ENCODE assay signal across 22 cellular contexts in the genomic region with DNA sequence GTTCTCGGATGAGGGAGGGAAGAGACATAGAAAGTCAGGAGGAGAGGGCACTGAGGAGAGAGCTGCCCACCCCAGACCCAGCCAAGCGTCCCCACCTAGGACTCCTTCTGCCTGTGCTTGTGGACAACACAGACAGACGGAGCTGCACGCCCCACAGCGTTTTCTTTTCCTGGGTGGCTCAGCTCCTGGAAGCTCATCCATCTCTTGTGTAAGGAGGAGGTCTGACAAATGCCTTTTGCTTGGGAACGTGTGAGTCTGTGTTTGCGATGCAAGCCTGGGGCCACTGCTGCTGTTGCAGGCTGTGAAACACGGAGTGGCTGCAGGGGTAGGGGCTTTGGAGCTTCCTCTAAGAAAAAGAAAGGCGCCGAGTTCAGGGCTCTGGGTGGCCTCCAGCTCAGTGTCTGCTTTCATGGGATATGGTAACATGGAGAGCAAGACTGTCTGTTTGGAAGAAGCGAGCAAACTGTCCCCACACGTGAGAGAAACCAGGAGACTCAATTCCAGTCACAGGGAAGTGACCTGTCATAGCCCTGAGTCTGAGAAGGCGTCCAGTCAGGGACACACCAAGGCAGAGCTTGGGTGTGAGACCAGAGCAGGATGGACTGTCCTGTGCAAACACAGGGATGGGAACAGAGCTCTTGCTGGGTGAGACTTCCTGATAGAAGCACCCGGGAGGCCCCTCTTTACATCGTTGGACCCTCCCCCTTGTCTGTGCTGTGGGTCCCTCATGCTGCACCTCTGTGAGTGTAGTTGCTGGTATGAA. TPM values are rescaled to one million over a fixed set of nuclear protein-coding genes. Genes with fewer than 3 reads are reported as not detected.
DNase-seq lines count a peak whose midpoint lies in the region; ATAC-seq and TF ChIP-seq lines count a peak whose summit lies in the region.
"Had no signal": no experiment of that assay in that cellular context is flagged by ENCODE, and none has a peak within 500 bp of the region (broad histone marks: within the 10 kb centered on the region; RNA-seq: fewer than 3 reads in every experiment).

No MANE protein-coding gene starts in this region.

- TF ChIP-seq POLR2A in IMR-90 (IDR thresholded peaks at IDR 0.05; ENCODE audit: low read depth, low read length) (no peak), uterus (IDR thresholded peaks at IDR 0.05) (no peak)

- H3K27me3 ChIP-seq in IMR-90 (ENCODE audit: control insufficient read depth, insufficient read depth, low read length): peaks cover 5% of the 10 kb centered on the region
- H3K27me3 ChIP-seq in hepatocyte: no peaks in the 10 kb centered on the region
- no peaks in the 10 kb centered on the region for H3K27me3 ChIP-seq in trophoblast cell (ENCODE audit: insufficient read depth, low read length)
- H3K27me3 ChIP-seq in uterus: no peaks in the 10 kb centered on the region
- H3K27me3 ChIP-seq: Peyer's patch had no signal

- H3K9me3 ChIP-seq in IMR-90 (ENCODE audit: control insufficient read depth, insufficient read depth, low read length) (no peaks in the 10 kb centered on the region), hepatocyte (ENCODE audit: low read depth) (no peaks in the 10 kb centered on the region), trophoblast cell (ENCODE audit: insufficient read depth, low read depth, low read length) (no peaks in the 10 kb centered on the region), uterus (no peaks in the 10 kb centered on the region)
- H3K9me3 ChIP-seq: Peyer's patch had no signal

- TF ChIP-seq CTCF in IMR-90 (conservative IDR thresholded peaks at IDR 0.05; ENCODE audit: low read depth, low read length) (no peak), hepatocyte (IDR thresholded peaks at IDR 0.05; ENCODE audit: poor library complexity) (no peak), uterus (IDR thresholded peaks at IDR 0.05) (no peak), Calu3 (IDR thresholded peaks at IDR 0.05; ENCODE audit: unreplicated experiment) (no peak)

- CTCF ChIA-PET in IMR-90 (lab: Yijun Ruan, JAX) (no interaction called here), Calu3 (lab: Charles Lee) (no interaction called here)

- H3K9ac ChIP-seq in IMR-90 (ENCODE audit: low read depth, low read length) (no peak overlapping the region), trophoblast cell (ENCODE audit: low read length) (no peak overlapping the region)

- H2BK5ac ChIP-seq in IMR-90 (ENCODE audit: low read depth, low read length, poor library complexity, severe bottlenecking) (no peak overlapping the region), trophoblast cell (ENCODE audit: low read depth, low read length, poor library complexity) (peak overlapping the region; percentile 22)

- no peak overlapping the region for H3K4me3 Mint-ChIP-seq in Calu3 (ENCODE audit: low read depth, unreplicated experiment)
- H3K4me3 Mint-ChIP-seq: CD8-positive, alpha-beta T cell; H9 had no signal

- no peaks in the 10 kb centered on the region for H3K9me2 ChIP-seq in hepatocyte (replicated peaks; ENCODE audit: insufficient read depth)

- peak overlapping the region; percentile 54 for H2BK12ac ChIP-seq in trophoblast cell (ENCODE audit: low read length)

- H3K36me3 Mint-ChIP-seq in Calu3 (ENCODE audit: insufficient read depth, unreplicated experiment): no peaks in the 10 kb centered on the region
- H3K36me3 Mint-ChIP-seq: CD8-positive, alpha-beta T cell; IgD-negative memory B cell had no signal

- dilution Hi-C loops in IMR-90 (cut with HindIII; ENCODE audit: low sequenced_read_pairs, unreplicated experiment): no loop called here

- H3K36me3 ChIP-seq in IMR-90 (ENCODE audit: control insufficient read depth, insufficient read depth, low read length) (no peaks in the 10 kb centered on the region), hepatocyte (replicated peaks; ENCODE audit: insufficient read depth, low read depth) (no peaks in the 10 kb centered on the region), trophoblast cell (ENCODE audit: control insufficient read depth in 1 of 2, insufficient read depth in 2 of 2, low read length in 2 of 2) (no peaks in the 10 kb centered on the region), uterus (no peaks in the 10 kb centered on the region)
- H3K36me3 ChIP-seq: Peyer's patch had no signal

- H3K14ac ChIP-seq in IMR-90 (replicated peaks; ENCODE audit: low read depth, low read length) (no peak overlapping the region), trophoblast cell (ENCODE audit: low read length) (peak overlapping the region; percentile 21)

- H2BK120ac ChIP-seq in IMR-90 (ENCODE audit: low read depth, low read length): no peak overlapping the region
- H2BK120ac ChIP-seq in trophoblast cell (ENCODE audit: insufficient read depth, low read length, poor library complexity): peak overlapping the region; percentile 45

- H3K4ac ChIP-seq in IMR-90 (ENCODE audit: low read depth, low read length) (no peak overlapping the region), trophoblast cell (ENCODE audit: low read depth, low read length) (peak overlapping the region; percentile 13)

- no peak for ATAC-seq in IMR-90 (ENCODE audit: low read depth)
- ATAC-seq: CD8-positive, alpha-beta T cell; SK-N-SH treated with all-trans-retinoic acid at 6 μM for 48 hours had no signal

- no TSS peak for BruUV-seq in IMR-90 (replicated peaks; lab: Mats Ljungman, UMichigan)
- no TSS peak for BruUV-seq in Calu3 (replicated peaks; lab: Mats Ljungman, UMichigan)

- H2AFZ ChIP-seq in IMR-90 (replicated peaks; ENCODE audit: low read length, poor library complexity) (peak overlapping the region; percentile 15), hepatocyte (no peak overlapping the region), trophoblast cell (ENCODE audit: insufficient read depth, low read length, poor library complexity) (no peak overlapping the region)

- no peak overlapping the region for H2BK15ac ChIP-seq in IMR-90 (ENCODE audit: low read depth, low read length)

- no peak overlapping the region for H2AK5ac ChIP-seq in IMR-90 (ENCODE audit: low read depth, low read length)
- H2AK5ac ChIP-seq in trophoblast cell (ENCODE audit: low read length): peak overlapping the region; percentile 18

- H4K12ac ChIP-seq in trophoblast cell (ENCODE audit: low read depth, low read length): no peak overlapping the region

- H3K23ac ChIP-seq in IMR-90 (ENCODE audit: low read depth, low read length): no peak overlapping the region
- no peak overlapping the region for H3K23ac ChIP-seq in trophoblast cell (ENCODE audit: low read length)

- intact Hi-C loops in IMR-90 (cut with micrococcal nuclease) (no loop called here), uterus (cut with DNase I; ENCODE audit: low total_unique reads) (no loop called here), Calu3 (cut with micrococcal nuclease; ENCODE audit: unreplicated experiment) (no loop called here)

- POLR2A ChIA-PET in IMR-90 (lab: Charles Lee; ENCODE audit: unreplicated experiment): interaction anchor here (0.6 kb wide), 1 partner anchor 102 kb away, joined by 6 read pairs; no protein-coding TSS in a partner anchor

- H3K18ac ChIP-seq in IMR-90 (ENCODE audit: low read depth, low read length): no peak overlapping the region
- H3K18ac ChIP-seq in trophoblast cell (ENCODE audit: low read length): peak overlapping the region; percentile 11

- H3K79me1 ChIP-seq in IMR-90 (ENCODE audit: low read depth in 1 of 2, low read length in 2 of 2) (no peaks in the 10 kb centered on the region), trophoblast cell (ENCODE audit: low read length) (peaks cover 16% of the 10 kb centered on the region)

- in situ Hi-C loops in IMR-90 (cut with MboI; ENCODE audit: low sequenced_read_pairs): no loop called here

- H3K4me3 ChIP-seq in IMR-90 (ENCODE audit: insufficient read depth, low read depth, low read length): no peak overlapping the region
- no peak overlapping the region for H3K4me3 ChIP-seq in hepatocyte
- H3K4me3 ChIP-seq in trophoblast cell (ENCODE audit: low read depth, low read length): no peak overlapping the region
- no peak overlapping the region for H3K4me3 ChIP-seq in uterus
- H3K4me3 ChIP-seq: Peyer's patch had no signal

- H2BK20ac ChIP-seq in IMR-90 (ENCODE audit: low read depth, low read length): no peak overlapping the region

- H3K4me1 Mint-ChIP-seq in Calu3 (ENCODE audit: low read depth, unreplicated experiment): no peaks in the 10 kb centered on the region

- DNase-seq in IMR-90 (no peak), hepatocyte (ENCODE audit: low spot score) (no peak), trophoblast cell (no peak), uterus (no peak), Calu3 (no peak), dermis blood vessel endothelial cell (no peak), NCI-H2107 (lab: John Stamatoyannopoulos, UW) (no peak)
- DNase-seq: AML-193; C1 segment of cervical spinal cord; CD8-positive, alpha-beta T cell; EL; H9; NCI-H1105; NCI-H146; NCI-H2029; NCI-H345; NCI-H524; NCI-H774; NK-92 treated with Interleukin-12 subunit alpha and Interleukin-12 subunit beta, amount 100 ng/mL, for 24 hours had no signal

- TF ChIP-seq RAD21 in IMR-90 (IDR thresholded peaks at IDR 0.05; ENCODE audit: low read length): no peak

- H3K27ac Mint-ChIP-seq in Calu3 (ENCODE audit: unreplicated experiment): no peak overlapping the region
- H3K27ac Mint-ChIP-seq: CD8-positive, alpha-beta T cell; H9; IgD-negative memory B cell had no signal

- H3K56ac ChIP-seq in IMR-90 (ENCODE audit: extremely low read depth, insufficient read depth, low read length): no peak overlapping the region

- no peaks in the 10 kb centered on the region for H3K9me3 Mint-ChIP-seq in Calu3 (ENCODE audit: low read depth, unreplicated experiment)
- H3K9me3 Mint-ChIP-seq: CD8-positive, alpha-beta T cell; H9 had no signal

- no peak overlapping the region for H4K8ac ChIP-seq in IMR-90 (ENCODE audit: low read depth in 2 of 2, low read length in 2 of 2)
- peak overlapping the region; percentile 32 for H4K8ac ChIP-seq in trophoblast cell (ENCODE audit: low read depth, low read length)

- H3K79me2 ChIP-seq in hepatocyte: no peaks in the 10 kb centered on the region
- peaks cover 3% of the 10 kb centered on the region for H3K79me2 ChIP-seq in trophoblast cell (ENCODE audit: control insufficient read depth, insufficient read depth, low read length, poor library complexity)

- no peak overlapping the region for H2AK9ac ChIP-seq in IMR-90 (replicated peaks; ENCODE audit: low read depth, low read length, poor library complexity)

- H3K9me1 ChIP-seq in IMR-90 (ENCODE audit: insufficient read depth, low read length): no peaks in the 10 kb centered on the region

- no peak overlapping the region for H3K4me2 ChIP-seq in IMR-90 (ENCODE audit: low read depth, low read length)
- H3K4me2 ChIP-seq in hepatocyte: no peak overlapping the region
- H3K4me2 ChIP-seq in trophoblast cell (ENCODE audit: low read length): no peak overlapping the region

- whole genome bisulfite sequencing in IMR-90 (ENCODE audit: extremely low coverage in 2 of 2, insufficient read length in 1 of 2), 2 experiments: 50% methylated on average over 1 of the region's 15 CpGs; no CpG with 5 or more reads in 1 of the 2 experiments
- WGBS in hepatocyte (ENCODE audit: low lambda C conversion rate, missing lambda C conversion rate): 58% methylated on average over 15 of the region's 15 CpGs
- no CpG with 5 or more reads among the region's 15 CpGs for WGBS in trophoblast cell (ENCODE audit: extremely low coverage, insufficient coverage, insufficient read length)

- H4K91ac ChIP-seq in IMR-90 (ENCODE audit: insufficient read depth, low read depth, low read length) (no peak overlapping the region), trophoblast cell (ENCODE audit: low read depth, low read length) (peak overlapping the region; percentile 60)

- H3K4me1 ChIP-seq in IMR-90 (ENCODE audit: control insufficient read depth, insufficient read depth, low read length) (no peaks in the 10 kb centered on the region), hepatocyte (ENCODE audit: insufficient read depth) (peaks cover 27% of the 10 kb centered on the region), trophoblast cell (ENCODE audit: control insufficient read depth in 1 of 2, insufficient read depth in 2 of 2, low read length in 2 of 2) (peaks cover 20 to 22% of the 10 kb centered on the region in 2 experiments), uterus (peaks cover 0 to 8% of the 10 kb centered on the region in 2 donors)
- H3K4me1 ChIP-seq: Peyer's patch had no signal

- H4K5ac ChIP-seq in IMR-90 (ENCODE audit: low read depth, low read length): no peak overlapping the region

- H3K27ac ChIP-seq in IMR-90 (ENCODE audit: insufficient read depth, low read length): no peak overlapping the region
- H3K27ac ChIP-seq in hepatocyte: peak overlapping the region; percentile 20
- H3K27ac ChIP-seq in trophoblast cell (ENCODE audit: low read depth, low read length): no peak overlapping the region
- H3K27ac ChIP-seq in uterus: peak overlapping the region; percentile 85 to 91
- H3K27ac ChIP-seq: Peyer's patch had no signal

- H3K27me3 Mint-ChIP-seq in Calu3 (ENCODE audit: unreplicated experiment): peaks cover 74% of the 10 kb centered on the region

- H4K20me1 ChIP-seq in IMR-90 (ENCODE audit: insufficient read depth, low read length) (no peaks in the 10 kb centered on the region), hepatocyte (ENCODE audit: insufficient read depth, poor library complexity, severe bottlenecking) (no peaks in the 10 kb centered on the region)

RNA-seq across cellular contexts. Expression of a gene that starts 42.7 kb away (rescaled TPM):
- total RNA-seq in IMR-90 (2012; rRNA removed) (not detected in 2 replicates), hepatocyte (14.7 and 15.7 TPM in 2 replicates), uterus (10 to 100 TPM in 3 of 4 donors, under 1 TPM in 1; 0.88 to 91.2 (median 15.3) TPM), Calu3 (2022) (0.95 and 1.7 TPM in 2 replicates), dermis blood vessel endothelial cell (not detected in 2 replicates)
- polyA plus RNA-seq in IMR-90 (2012; rRNA removed) (0.15 and 0.30 TPM in 2 replicates), hepatocyte (45.1 and 47.8 TPM in 2 replicates)
- polyA plus RNA-seq in IMR-90 (2012; cell fraction: cytosol; rRNA removed): 0.56 and 1.0 TPM in 2 replicates
- 0.56 and 1.8 TPM in 2 replicates for polyA plus RNA-seq in IMR-90 (2012; cell fraction: nucleus; rRNA removed; ENCODE audit: low replicate concordance)
- 140 and 155 TPM in 2 replicates for polyA plus RNA-seq in trophoblast cell (2013)

Comparison
In these comparisons a context has a peak if more than half of its experiments do, and no peak if none do; other contexts are left out.
1. H3K27ac ChIP-seq: peak in hepatocyte (single experiment) and uterus (2 of 2); none in IMR-90 (single experiment) and trophoblast cell (single experiment).